Comparison of ENCODE assay signal across 31 cellular contexts in genomic region chr2:25052948-25053477, GRCh38. TPM values are rescaled to one million over a fixed set of nuclear protein-coding genes. Genes with fewer than 3 reads are reported as not detected.
A peak's percentile ranks its signal among the peaks of the same experiment; 100 is the strongest.
DNase-seq lines count a peak whose midpoint lies in the region; TF ChIP-seq lines count a peak whose summit lies in the region.
"Had no signal": no experiment of that assay in that cellular context is flagged by ENCODE, and none has a peak within 500 bp of the region (broad histone marks: within the 10 kb centered on the region; RNA-seq: fewer than 3 reads in every experiment).

No MANE protein-coding gene starts in this region.

- no peak for TF ChIP-seq CTCF in fibroblast of pulmonary artery (IDR thresholded peaks at IDR 0.05; ENCODE audit: low read length, missing control alignments)

- no peak overlapping the region for H3K4me3 ChIP-seq in fibroblast of pulmonary artery (replicated peaks; ENCODE audit: low read depth, low read length)
- no peak overlapping the region for H3K4me3 ChIP-seq in effector memory CD4-positive, alpha-beta T cell (ENCODE audit: insufficient read depth, low read depth, low read length, poor library complexity, severe bottlenecking)
- H3K4me3 ChIP-seq in H7 (ENCODE audit: insufficient read depth, low read depth, low read length): no peak overlapping the region
- H3K4me3 ChIP-seq: adrenal gland, colonic mucosa, GM23338, PC-9, prostate gland, sigmoid colon had no signal

- peak; percentile 31 for DNase-seq in NCI-H2029 (lab: John Stamatoyannopoulos, UW)
- DNase-seq in NCI-H2029 treated with DMSO at 0.1 percent for 48 hours (lab: John Stamatoyannopoulos, UW): no peak
- peak; percentile 10 for DNase-seq in NCI-H69 (lab: John Stamatoyannopoulos, UW)
- peak; percentile 8 for DNase-seq in fibroblast of pulmonary artery (ENCODE audit: low read depth)
- DNase-seq in substantia nigra (lab: John Stamatoyannopoulos, UW): peak in 7 of 49 donors; percentile 6 to 61 (median 10)
- no peak for DNase-seq in effector memory CD4-positive, alpha-beta T cell
- no peak for DNase-seq in activated effector memory CD4-positive, alpha-beta T cell treated with anti-CD3 and anti-CD28 coated beads, Interleukin-2, amount 50 U/mL, for 16 hours
- DNase-seq in H7: no peak
- DNase-seq: 8988T; activated CD4-positive, alpha-beta memory T cell treated with anti-CD3 and anti-CD28 coated beads, Interleukin-2, amount 10 ng/mL, durations not matched to agents 7 days and 5 days; activated CD8-positive, alpha-beta memory T cell treated with anti-CD3 and anti-CD28 coated beads, Interleukin-2, amount 50 U/mL, for 4 hours; activated naive CD4-positive, alpha-beta T cell treated with anti-CD3 and anti-CD28 coated beads, Interleukin-2, amount 10 ng/mL, durations not matched to agents 7 days and 5 days; brain microvascular endothelial cell; colonic mucosa; DND-41; effector CD8-positive, alpha-beta T cell; MV-4-11; naive B cell; NCI-H1436; NCI-H2171; NCI-H526; PC-9; SHP77 treated with DMSO at 0.1 percent for 48 hours; sigmoid colon; stimulated activated CD4-positive, alpha-beta T cell treated with anti-CD3 and anti-CD28 coated beads, Interleukin-12 subunit alpha, Interleukin-12 subunit beta, amount 100 ng/mL, for 4 hours; stimulated activated CD4-positive, alpha-beta T cell treated with anti-CD3 and anti-CD28 coated beads, Interleukin-4, amount 100 ng/mL, for 24 hours; trophoblast cell had no signal

- H3K36me3 ChIP-seq in effector memory CD4-positive, alpha-beta T cell (ENCODE audit: control insufficient read depth, insufficient read depth, low read length): no peaks in the 10 kb centered on the region
- H3K36me3 ChIP-seq in H7 (replicated peaks; ENCODE audit: control insufficient read depth, insufficient read depth, low read length): no peaks in the 10 kb centered on the region
- H3K36me3 ChIP-seq: adrenal gland, brain microvascular endothelial cell, colonic mucosa, neutrophil, prostate gland, sigmoid colon had no signal

- peak overlapping the region; percentile 46 for H3K27ac ChIP-seq in substantia nigra (ENCODE audit: low read depth, low read length, poor library complexity, severe bottlenecking)
- no peak overlapping the region for H3K27ac ChIP-seq in effector memory CD4-positive, alpha-beta T cell (ENCODE audit: insufficient read depth, low read length, poor library complexity, severe bottlenecking)
- H3K27ac ChIP-seq: adrenal gland, brain microvascular endothelial cell, colonic mucosa, neutrophil, PC-9, prostate gland, sigmoid colon had no signal

- H3K27me3 ChIP-seq in effector memory CD4-positive, alpha-beta T cell (replicated peaks; ENCODE audit: control insufficient read depth, insufficient read depth, low read length, poor library complexity, severe bottlenecking): peaks cover under 1% of the 10 kb centered on the region
- H3K27me3 ChIP-seq in H7 (ENCODE audit: control insufficient read depth, insufficient read depth, low read length): no peaks in the 10 kb centered on the region
- H3K27me3 ChIP-seq: adrenal gland, brain microvascular endothelial cell, colonic mucosa, sigmoid colon had no signal

- no peaks in the 10 kb centered on the region for H3K9me3 ChIP-seq in effector memory CD4-positive, alpha-beta T cell (ENCODE audit: control insufficient read depth, low read length)
- H3K9me3 ChIP-seq: adrenal gland, colonic mucosa, neutrophil, prostate gland, sigmoid colon had no signal

- no peaks in the 10 kb centered on the region for H3K4me1 ChIP-seq in effector memory CD4-positive, alpha-beta T cell (ENCODE audit: control insufficient read depth, insufficient read depth, low read length, poor library complexity, severe bottlenecking)
- H3K4me1 ChIP-seq: adrenal gland, colonic mucosa, prostate gland had no signal

RNA-seq across cellular contexts. Expression of gene EFR3B, which starts 11.1 kb away (rescaled TPM):
- 3.3 and 3.4 TPM in 2 replicates for total RNA-seq in H7 (2014; rRNA removed; shearing (Covaris generic))
- total RNA-seq: activated CD4-positive, alpha-beta memory T cell treated with anti-CD3 and anti-CD28 coated beads, Interleukin-2, amount 10 ng/mL, durations not matched to agents 7 days and 5 days; PC-9 had no signal

Comparison
In these comparisons a context has a peak if more than half of its experiments do, and no peak if none do; other contexts are left out.
1. DNase-seq: peak in NCI-H2029 (single experiment), NCI-H69 (single experiment) and fibroblast of pulmonary artery (single experiment); none in NCI-H2029 treated with DMSO at 0.1 percent for 48 hours (single experiment), effector memory CD4-positive, alpha-beta T cell (0 of 3), activated effector memory CD4-positive, alpha-beta T cell treated with anti-CD3 and anti-CD28 coated beads, Interleukin-2, amount 50 U/mL, for 16 hours (single experiment) and H7 (single experiment).